Comparison of ENCODE assay signal across 30 cellular contexts in genomic region chr3:82311901-82312300, GRCh38.
"Had no signal": no experiment of that assay in that cellular context is flagged by ENCODE, and none has a peak within 500 bp of the region (broad histone marks: within the 10 kb centered on the region; RNA-seq: fewer than 3 reads in every experiment).

No MANE protein-coding gene starts in this region.

- H3K9me3 ChIP-seq: body of pancreas had no signal

- H3K27me3 ChIP-seq: adrenal gland, body of pancreas, brain microvascular endothelial cell had no signal

- H3K4me1 ChIP-seq: adrenal gland, body of pancreas had no signal

- ATAC-seq: activated CD8-positive, alpha-beta T cell treated with anti-CD3 and anti-CD28 coated beads for 36 hours; activated naive CD4-positive, alpha-beta T cell treated with anti-CD3 and anti-CD28 coated beads, Interleukin-2, amount 50 U/mL, for 72 hours; activated T-cell treated with anti-CD3 and anti-CD28 coated beads, Interleukin-2, amount 50 U/mL, for 4 hours; activated T-cell treated with anti-CD3 and anti-CD28 coated beads, Interleukin-2, amount 50 U/mL, for 72 hours; activated T-helper 17 cell treated with anti-CD3 and anti-CD28 coated beads, Interleukin-2, amount 50 U/mL, for 72 hours; body of pancreas had no signal

- H3K36me3 ChIP-seq: adrenal gland, brain microvascular endothelial cell had no signal

- H3K4me3 ChIP-seq: adrenal gland, body of pancreas had no signal

- DNase-seq: activated B cell treated with CpG ODN at 0.5 μM for 24 hours; activated CD4-positive, alpha-beta memory T cell treated with anti-CD3 and anti-CD28 coated beads for 36 hours; activated CD4-positive, alpha-beta T cell treated with anti-CD3 and anti-CD28 coated beads for 4 hours; activated CD4-positive, alpha-beta T cell treated with anti-CD3 and anti-CD28 coated beads, Interleukin-2, amount 10 ng/mL, durations not matched to agents 24 days and 14 days; activated CD4-positive, alpha-beta T cell treated with anti-CD3 and anti-CD28 coated beads, Interleukin-2, amount 50 U/mL, for 1 hour; activated CD4-positive, alpha-beta T cell treated with anti-CD3 and anti-CD28 coated beads, Interleukin-2, amount 50 U/mL, for 4 hours; activated CD4-positive, CD25-positive, alpha-beta regulatory T cell treated with anti-CD3 and anti-CD28 coated beads, Interleukin-2, amount 50 U/mL, for 72 hours; activated CD8-positive, alpha-beta memory T cell treated with anti-CD3 and anti-CD28 coated beads, Interleukin-2, amount 50 U/mL, for 4 hours; activated CD8-positive, alpha-beta T cell treated with anti-CD3 and anti-CD28 coated beads for 36 hours; activated effector memory CD4-positive, alpha-beta T cell treated with anti-CD3 and anti-CD28 coated beads, Interleukin-2, amount 50 U/mL, for 16 hours; activated gamma-delta T cell treated with Interleukin-2 at 50 U/mL for 16 hours; activated naive CD4-positive, alpha-beta T cell; activated naive CD4-positive, alpha-beta T cell treated with anti-CD3 and anti-CD28 coated beads for 36 hours; activated naive CD4-positive, alpha-beta T cell treated with anti-CD3 and anti-CD28 coated beads, Interleukin-2, amount 50 U/mL, for 16 hours; activated naive CD8-positive, alpha-beta T cell treated with anti-CD3 and anti-CD28 coated beads for 36 hours; activated T-cell treated with anti-CD3 and anti-CD28 coated beads for 4 hours; activated T-cell treated with anti-CD3 and anti-CD28 coated beads, Interleukin-2, amount 50 U/mL, for 1 hour; activated T-cell treated with anti-CD3 and anti-CD28 coated beads, Interleukin-2, amount 50 U/mL, for 4 hours; activated T-cell treated with anti-CD3 and anti-CD28 coated beads, Interleukin-2, amount 50 U/mL, for 72 hours; adrenal gland; amniotic stem cell; aorta; body of pancreas; brain microvascular endothelial cell; central memory CD4-positive, alpha-beta T cell; T-helper 2 cell; T-helper 9 cell had no signal

- H3K27ac ChIP-seq: adrenal gland, body of pancreas, brain microvascular endothelial cell, VCaP had no signal
